9 cellular contexts compared by ENCODE assay signal in the genomic region with DNA sequence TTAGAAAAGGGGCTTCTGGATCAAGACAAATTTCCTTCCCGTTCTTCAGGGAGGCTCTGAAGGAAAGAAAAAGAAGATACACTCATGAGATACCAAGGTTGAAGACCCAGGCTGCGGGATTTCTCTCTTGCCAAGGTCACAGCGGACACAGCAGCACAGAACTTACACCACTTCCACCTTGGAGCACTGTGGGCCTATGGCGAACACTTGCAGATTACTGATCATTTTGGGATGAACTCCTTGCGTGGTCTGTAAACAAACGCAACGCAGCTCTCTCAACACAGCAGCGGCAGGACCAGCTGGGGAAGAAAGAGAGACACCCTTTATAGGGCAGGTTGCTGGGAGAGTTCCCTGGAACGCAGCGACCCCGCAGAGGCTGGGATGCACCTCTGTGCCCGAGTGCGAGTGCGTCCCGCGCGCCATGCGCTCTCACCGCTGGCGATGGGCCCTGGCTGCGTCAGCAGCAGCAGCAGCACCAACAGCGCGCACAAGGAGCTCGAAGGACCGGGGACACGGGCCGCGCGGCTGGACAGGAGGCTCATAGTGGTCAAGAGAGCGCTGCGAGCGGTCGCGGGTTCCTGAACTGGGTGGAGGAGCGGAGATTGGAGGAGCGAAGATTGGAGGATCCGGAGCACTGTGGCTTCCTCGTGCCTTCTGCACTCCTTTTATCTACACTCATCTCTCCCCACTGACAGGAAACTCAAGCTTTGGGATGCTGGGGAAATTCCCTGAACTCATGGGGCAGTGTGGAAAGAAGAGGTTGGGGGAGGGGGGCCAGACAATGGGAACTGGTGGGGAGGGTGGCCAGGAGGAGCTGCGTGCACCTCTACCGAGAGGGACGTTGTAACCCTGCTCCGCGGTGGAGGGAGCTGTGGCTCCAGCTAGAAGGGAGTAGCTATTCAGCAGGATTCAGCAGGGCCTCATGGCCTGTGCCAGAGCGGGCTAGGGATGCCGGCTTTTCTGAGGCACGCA. TPM values are rescaled to one million over a fixed set of nuclear protein-coding genes. Genes with fewer than 3 reads are reported as not detected.
DNase-seq lines count a peak whose midpoint lies in the region; ATAC-seq and TF ChIP-seq lines count a peak whose summit lies in the region.
"Had no signal": no experiment of that assay in that cellular context is flagged by ENCODE, and none has a peak within 500 bp of the region (broad histone marks: within the 10 kb centered on the region; RNA-seq: fewer than 3 reads in every experiment).

A gene (minus strand): TSS at position 638 of the 972 bp plus-strand sequence. CDS start 96 bp downstream, at position 542.

- H2BK5ac ChIP-seq in mesenchymal stem cell (ENCODE audit: low read depth, low read length, poor library complexity, severe bottlenecking), result no peak within 1 kb of the TSS

- peak within 1 kb of the TSS; percentile 69 for H4K8ac ChIP-seq in mesenchymal stem cell (ENCODE audit: low read length)

- DNase-seq in DMS53 (lab: John Stamatoyannopoulos, UW) (peak; percentile 55), DMS53 treated with DMSO at 0.1 percent for 48 hours (lab: John Stamatoyannopoulos, UW; ENCODE audit: unreplicated experiment) (no peak), fibroblast of peridontal ligament (ENCODE audit: extremely low read depth) (peak; percentile 43), mesenchymal stem cell (peak; percentile 59), tibial artery (no peak), NCI-H446 treated with DMSO at 0.1 percent for 48 hours (lab: John Stamatoyannopoulos, UW) (no peak), RKO (ENCODE audit: low spot score) (no peak)

- no peaks in the 10 kb centered on the region for H3K36me3 ChIP-seq in mesenchymal stem cell (ENCODE audit: control insufficient read depth in 1 of 2, insufficient read depth in 2 of 2, low read depth in 1 of 2, low read length in 2 of 2)
- H3K36me3 ChIP-seq in tibial artery, result no peaks in the 10 kb centered on the region

- H3K9ac ChIP-seq in mesenchymal stem cell (ENCODE audit: low read length), result peak within 1 kb of the TSS; percentile 51

- H3K79me1 ChIP-seq in mesenchymal stem cell (replicated peaks; ENCODE audit: low read length, poor library complexity, severe bottlenecking), result no peaks in the 10 kb centered on the region

- no peak within 1 kb of the TSS for H2AK5ac ChIP-seq in mesenchymal stem cell (ENCODE audit: low read length, severe bottlenecking)

- peak within 1 kb of the TSS; percentile 75 for H3K4me2 ChIP-seq in mesenchymal stem cell (ENCODE audit: low read length, poor library complexity, severe bottlenecking)

- peak within 1 kb of the TSS; percentile 40 to 72 for H3K18ac ChIP-seq in mesenchymal stem cell (ENCODE audit: low read depth in 1 of 2, low read length in 2 of 2)

- no peak within 1 kb of the TSS for H3K23ac ChIP-seq in mesenchymal stem cell (ENCODE audit: low read length in 2 of 2)

- peak within 1 kb of the TSS; percentile 77 for H2BK15ac ChIP-seq in mesenchymal stem cell (ENCODE audit: low read depth, poor library complexity, severe bottlenecking)

- WGBS in mesenchymal stem cell, result 5% methylated on average over 35 of the region's 46 CpGs

- peak within 1 kb of the TSS in 1 of 2 experiments; percentile 2 for H3K14ac ChIP-seq in mesenchymal stem cell (ENCODE audit: low read length in 2 of 2)

- H2BK12ac ChIP-seq in mesenchymal stem cell (ENCODE audit: low read length in 2 of 2), result peak within 1 kb of the TSS in 1 of 2 experiments; percentile 32

- H2BK120ac ChIP-seq in mesenchymal stem cell (ENCODE audit: low read depth, low read length), result no peak within 1 kb of the TSS

- no peak for ATAC-seq in HG03097 (IDR thresholded peaks at IDR 0.05; ENCODE audit: low FRiP score, unreplicated experiment)

- TF ChIP-seq CTCF in tibial artery (IDR thresholded peaks at IDR 0.05), result no peak

- no peak within 1 kb of the TSS for H4K91ac ChIP-seq in mesenchymal stem cell (ENCODE audit: low read length)

- peak within 1 kb of the TSS; percentile 49 for H2AFZ ChIP-seq in mesenchymal stem cell (ENCODE audit: low read depth, low read length)

- no peaks in the 10 kb centered on the region for H3K9me3 ChIP-seq in mesenchymal stem cell (ENCODE audit: control insufficient read depth, low read length)
- no peaks in the 10 kb centered on the region for H3K9me3 ChIP-seq in tibial artery

- no peak within 1 kb of the TSS for H3K27ac ChIP-seq in mesenchymal stem cell (ENCODE audit: low read length, poor library complexity, severe bottlenecking)
- no peak within 1 kb of the TSS for H3K27ac ChIP-seq in tibial artery
- H3K27ac ChIP-seq: 22Rv1 had no signal

- H3K4me3 ChIP-seq in mesenchymal stem cell (ENCODE audit: insufficient read depth in 1 of 2, low read depth in 1 of 2, low read length in 2 of 2), result peak within 1 kb of the TSS; percentile 49 to 82
- H3K4me3 ChIP-seq in tibial artery, result peak within 1 kb of the TSS; percentile 23 to 40

- H3K4me1 ChIP-seq in mesenchymal stem cell (ENCODE audit: control insufficient read depth, insufficient read depth, low read depth, low read length) (peaks cover 7% of the 10 kb centered on the region), tibial artery (peaks cover 0 to 9% (median 8%) of the 10 kb centered on the region in 4 donors)

- H3K27me3 ChIP-seq in mesenchymal stem cell (ENCODE audit: control insufficient read depth in 1 of 2, insufficient read depth in 1 of 2, low read length in 2 of 2) (peaks cover 0 to 8% of the 10 kb centered on the region in 2 experiments), tibial artery (no peaks in the 10 kb centered on the region)

- intact Hi-C loops in tibial artery (cut with DNase I; ENCODE audit: low total_unique reads), result no loop called here

- H3K4ac ChIP-seq in mesenchymal stem cell (ENCODE audit: low read depth in 1 of 2, low read length in 2 of 2), result no peak within 1 kb of the TSS

RNA-seq across cellular contexts. Expression of the gene that starts here (rescaled TPM):
- polyA plus RNA-seq in mesenchymal stem cell (2013, experiment 1 of 2), result 0.94 TPM
- polyA plus RNA-seq in mesenchymal stem cell (2013, experiment 2 of 2), result 1.3 TPM

Comparison
In these comparisons a context has a peak if more than half of its experiments do, and no peak if none do; other contexts are left out.
1. DNase-seq: peak in DMS53 (single experiment), fibroblast of peridontal ligament (single experiment) and mesenchymal stem cell (single experiment); none in DMS53 treated with DMSO at 0.1 percent for 48 hours (single experiment), tibial artery (0 of 2), NCI-H446 treated with DMSO at 0.1 percent for 48 hours (single experiment) and RKO (single experiment).